ENCODE assay signal across 10 cellular contexts in the genomic region with DNA sequence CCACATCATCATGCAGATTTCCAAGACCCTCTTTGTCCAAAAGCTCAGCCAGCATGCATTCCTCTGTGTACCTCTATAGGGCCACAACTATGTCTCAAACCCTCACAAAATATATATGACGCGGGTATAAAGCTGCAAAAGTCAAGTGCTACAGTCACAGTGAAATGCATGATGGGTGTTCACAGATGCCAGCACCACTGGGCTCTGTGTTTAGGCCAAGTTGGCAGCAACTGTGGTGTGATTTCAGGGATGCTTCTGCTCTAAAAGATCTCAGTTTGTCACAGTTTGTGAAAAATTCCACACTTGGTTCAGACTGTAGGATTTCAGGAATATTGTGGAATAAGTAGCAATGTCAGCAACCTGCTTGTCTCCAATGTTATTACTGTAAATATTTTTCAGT. TPM values are rescaled to one million over a fixed set of nuclear protein-coding genes. Genes with fewer than 3 reads are reported as not detected.
"Had no signal": no experiment of that assay in that cellular context is flagged by ENCODE, and none has a peak within 500 bp of the region (broad histone marks: within the 10 kb centered on the region; RNA-seq: fewer than 3 reads in every experiment).

No MANE protein-coding gene starts in this region.

- H3K36me3 ChIP-seq: HAP-1 had no signal

- FAIRE-seq: H1, K562 had no signal

- H3K4me3 ChIP-seq: GM23338, HAP-1, K562 had no signal

- DNase-seq: H7, HFFc6, IMR-90 had no signal

- H3K4me2 ChIP-seq: GM23338 had no signal

- ATAC-seq: GM23338, HCT116, K562 had no signal

- H3K4me1 ChIP-seq: HAP-1 had no signal

- H3K27ac ChIP-seq: HL-60 had no signal

- H3K9me3 ChIP-seq: HAP-1 had no signal

- H2AFZ ChIP-seq: GM23338 had no signal

RNA-seq across cellular contexts. Expression of a gene that starts 23.9 kb away (rescaled TPM):
- total RNA-seq: GM23338, H1, H7, HFFc6, HT1080, IMR-90, K562 had no signal
- polyA plus RNA-seq: GM23338, H1, IMR-90, K562 had no signal

RNA-seq across cellular contexts. Expression of a gene that starts 57.5 kb away (rescaled TPM):
- total RNA-seq: GM23338, H1, H7, HT1080, IMR-90 had no signal
- polyA plus RNA-seq: GM23338, H1, IMR-90, K562 had no signal
